In the genomic region with DNA sequence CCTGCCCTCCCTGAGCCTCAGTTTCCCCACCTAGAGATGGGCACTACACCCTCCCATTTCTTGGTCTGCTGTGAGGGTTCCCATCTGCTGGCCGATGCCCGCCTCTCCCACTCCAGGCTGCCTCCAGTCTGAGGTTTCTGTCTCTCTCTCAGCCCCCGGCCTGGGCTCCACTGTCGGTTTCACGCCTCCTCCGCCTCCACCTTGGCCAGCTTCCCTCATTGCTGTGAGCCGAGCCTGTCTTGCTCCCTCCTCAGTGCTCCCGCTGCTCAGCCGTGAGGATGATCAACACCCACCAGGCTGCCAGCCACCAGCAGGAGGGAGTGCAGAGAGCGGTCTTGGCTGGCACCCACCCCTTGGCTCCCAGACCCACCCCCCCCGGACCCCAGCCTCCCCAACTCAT, we compare ENCODE assay signal across 1 cellular context.
TF ChIP-seq lines count a peak whose summit lies in the region.

No MANE protein-coding gene starts in this region.

TF ChIP-seq in H1, 55 proteins besides CTCF, POLR2A, EP300 and RAD21 (continued from another document):
- TF ChIP-seq CHD7 (IDR thresholded peaks at IDR 0.05; ENCODE audit: insufficient replicate concordance, low read length) (no peak), BCL11A (IDR thresholded peaks at IDR 0.05; ENCODE audit: low read depth in 2 of 2, low read length in 2 of 2) (no peak), SRF (IDR thresholded peaks at IDR 0.05; ENCODE audit: low read depth, low read length) (no peak), EZH2 (IDR thresholded peaks at IDR 0.05; ENCODE audit: low read depth, low read length, severe bottlenecking) (no peak)
